ENCODE assay signal across 8 cellular contexts in genomic region chr1:223771814-223772770, GRCh38. TPM values are rescaled to one million over a fixed set of nuclear protein-coding genes. Genes with fewer than 3 reads are reported as not detected.
DNase-seq lines count a peak whose midpoint lies in the region; ATAC-seq and TF ChIP-seq lines count a peak whose summit lies in the region.

No MANE protein-coding gene starts in this region.

- peak; percentile 43 for DNase-seq in GM12865 (ENCODE audit: low read depth)
- peak; percentile 28 for DNase-seq in NCI-H2227 treated with DMSO at 0.1 percent for 48 hours (lab: John Stamatoyannopoulos, UW)
- DNase-seq in cardiac fibroblast (ENCODE audit: low read depth in 2 of 2): peak; percentile 90 to 91
- peak; percentile 55 for DNase-seq in left kidney (ENCODE audit: low read depth, low spot score)
- DNase-seq in thoracic aorta (ENCODE audit: low spot score): peak; percentile 32
- no peak for DNase-seq in activated CD4-positive, CD25-positive, alpha-beta regulatory T cell (lab: John Stamatoyannopoulos, UW)
- no peak for DNase-seq in NCI-H1092 (lab: John Stamatoyannopoulos, UW)
- no peak for DNase-seq in GM13977 (ENCODE audit: low spot score)

- H3K9me3 ChIP-seq in thoracic aorta: no peaks in the 10 kb centered on the region

- peaks cover 26 to 43% of the 10 kb centered on the region in 2 donors for H3K4me1 ChIP-seq in thoracic aorta (ENCODE audit: control insufficient read depth in 1 of 2, low read depth in 2 of 2)

- ATAC-seq in thoracic aorta (ENCODE audit: insufficient number of reproducible peaks, low FRiP score, low read depth): peak; percentile 61

- TF ChIP-seq CTCF in GM12865 (IDR thresholded peaks at IDR 0.05; ENCODE audit: insufficient read depth, low read depth, low read length, missing control alignments) (no peak), cardiac fibroblast (IDR thresholded peaks at IDR 0.05; ENCODE audit: low read depth, low read length) (no peak), thoracic aorta (IDR thresholded peaks at IDR 0.05) (no peak), GM13977 (IDR thresholded peaks at IDR 0.05; ENCODE audit: extremely low read depth, insufficient read depth, missing control alignments) (no peak)

- in situ Hi-C loops in GM13977 (cut with MboI; ENCODE audit: low pct_unique_long_range_greater_than_20kb, low sequenced_read_pairs, unreplicated experiment): no loop called here

- H3K27me3 ChIP-seq in thoracic aorta (replicated peaks; ENCODE audit: insufficient read depth): no peaks in the 10 kb centered on the region

- H3K36me3 ChIP-seq in thoracic aorta: peaks cover 41% of the 10 kb centered on the region

- peak overlapping the region; percentile 37 to 70 for H3K27ac ChIP-seq in thoracic aorta

- no peak overlapping the region for H3K4me3 ChIP-seq in GM12865 (ENCODE audit: low read depth, low read length)
- peak overlapping the region in 1 of 2 donors; percentile 15 for H3K4me3 ChIP-seq in cardiac fibroblast (replicated peaks in 1 of 2; ENCODE audit: low read depth in 2 of 2, low read length in 2 of 2)
- peak overlapping the region; percentile 18 for H3K4me3 ChIP-seq in thoracic aorta

RNA-seq across cellular contexts. Expression of gene CAPN2, which starts 59.8 kb away (rescaled TPM):
- total RNA-seq in thoracic aorta: 100 to 1,000 TPM; 235 to 258 TPM

Comparison
In these comparisons a context has a peak if more than half of its experiments do, and no peak if none do; other contexts are left out.
1. DNase-seq: peak in GM12865 (single experiment), NCI-H2227 treated with DMSO at 0.1 percent for 48 hours (single experiment), cardiac fibroblast (2 of 2), left kidney (single experiment) and thoracic aorta (single experiment); none in activated CD4-positive, CD25-positive, alpha-beta regulatory T cell (0 of 4), NCI-H1092 (single experiment) and GM13977 (single experiment).